Comparison of ENCODE assay signal across 16 cellular contexts in the genomic region with DNA sequence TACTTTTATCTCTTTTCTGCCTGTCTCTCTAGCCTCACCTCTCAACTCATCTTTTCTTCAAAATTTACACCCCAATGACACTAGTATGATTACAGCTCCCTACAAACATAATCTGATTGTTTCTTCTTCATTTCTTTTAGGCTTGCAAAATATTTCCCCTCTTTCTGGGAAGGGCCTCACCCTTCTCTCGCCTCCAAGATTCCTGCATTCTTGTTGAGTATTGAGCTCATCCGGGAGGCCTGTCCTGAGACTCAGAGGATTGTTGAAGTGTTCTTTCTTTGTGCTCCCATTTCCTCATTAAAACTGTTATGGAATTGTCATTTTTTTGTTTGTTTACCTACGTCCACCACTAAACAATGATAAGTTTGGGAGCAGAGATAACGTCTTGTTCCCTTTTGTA.
DNase-seq lines count a peak whose midpoint lies in the region; ATAC-seq and TF ChIP-seq lines count a peak whose summit lies in the region.
"Had no signal": no experiment of that assay in that cellular context is flagged by ENCODE, and none has a peak within 500 bp of the region (broad histone marks: within the 10 kb centered on the region; RNA-seq: fewer than 3 reads in every experiment).

No MANE protein-coding gene starts in this region.

- peak; percentile 62 for DNase-seq in GM23338 (ENCODE audit: low spot score)
- peak; percentile 27 for DNase-seq in NT2/D1 (ENCODE audit: low read depth, low spot score)
- peak; percentile 20 for DNase-seq in iPS DF 19.7 (ENCODE audit: low read depth, low spot score)
- no peak for DNase-seq in smooth muscle cell (lab: John Stamatoyannopoulos, UW; ENCODE audit: unreplicated experiment)
- DNase-seq in immature natural killer cell = no peak
- DNase-seq in activated naive CD4-positive, alpha-beta T cell treated with anti-CD3 and anti-CD28 coated beads, Interleukin-2, amount 50 U/mL, for 16 hours = no peak
- DNase-seq: 8988T; AML-193; Caco-2; CD8-positive, alpha-beta memory T cell; DMS53; GF-D8; GM23248 had no signal

- H3K27ac ChIP-seq in GM23338 (ENCODE audit: low read depth) (peak overlapping the region; percentile 2; the same call in 1 of the 2 replicates), smooth muscle cell (ENCODE audit: low read depth) (no peak overlapping the region)
- H3K27ac ChIP-seq: BLaER1, GM23248 had no signal

- H4K20me1 ChIP-seq in GM23338 (replicated peaks; ENCODE audit: insufficient read depth) (no peaks in the 10 kb centered on the region), smooth muscle cell (ENCODE audit: low read depth) (no peaks in the 10 kb centered on the region)
- H4K20me1 ChIP-seq: BLaER1 had no signal

- H3K9me3 ChIP-seq in NT2/D1 (ENCODE audit: insufficient read depth, low read length) = no peaks in the 10 kb centered on the region; the same call in 1 of the 2 replicates
- H3K9me3 ChIP-seq in smooth muscle cell (replicated peaks; ENCODE audit: low read depth) = peaks cover 4% of the 10 kb centered on the region
- H3K9me3 ChIP-seq: BLaER1, Caco-2, HAP-1 had no signal

- 77% methylated on average over 4 of the region's 4 CpGs for WGBS in smooth muscle cell (ENCODE audit: low lambda C conversion rate)

- ATAC-seq in GM23338 (peak; percentile 65), GM18873 (IDR thresholded peaks at IDR 0.05; ENCODE audit: low FRiP score, unreplicated experiment) (no peak)

- H3K9me2 ChIP-seq in GM23338 (ENCODE audit: insufficient read depth) = no peaks in the 10 kb centered on the region

- H3K4me1 Mint-ChIP-seq in GM23338 = peaks cover 37% of the 10 kb centered on the region
- no peaks in the 10 kb centered on the region for H3K4me1 Mint-ChIP-seq in immature natural killer cell
- H3K4me1 Mint-ChIP-seq: CD8-positive, alpha-beta memory T cell had no signal

- H3K36me3 Mint-ChIP-seq in GM23338 (ENCODE audit: low read depth) = peaks cover 15% of the 10 kb centered on the region
- no peaks in the 10 kb centered on the region for H3K36me3 Mint-ChIP-seq in immature natural killer cell
- H3K36me3 Mint-ChIP-seq: CD8-positive, alpha-beta memory T cell had no signal

- H3K79me2 ChIP-seq in GM23338 (replicated peaks; ENCODE audit: insufficient read depth) (no peaks in the 10 kb centered on the region), smooth muscle cell (ENCODE audit: low read depth) (no peaks in the 10 kb centered on the region)

- H3K27me3 ChIP-seq in GM23338 (ENCODE audit: insufficient read depth) (no peaks in the 10 kb centered on the region), NT2/D1 (ENCODE audit: insufficient read depth, insufficient read length) (no peaks in the 10 kb centered on the region), smooth muscle cell (ENCODE audit: low read depth) (no peaks in the 10 kb centered on the region)
- H3K27me3 ChIP-seq: BLaER1 had no signal

- H3K36me3 ChIP-seq in GM23338 (ENCODE audit: insufficient read depth) (0 out of 2 replicates have a peak, but pooled peaks cover 6% of the 10 kb centered on the region), NT2/D1 (ENCODE audit: insufficient read depth, insufficient read length, low read length) (no peaks in the 10 kb centered on the region), smooth muscle cell (ENCODE audit: low read depth) (no peaks in the 10 kb centered on the region)
- H3K36me3 ChIP-seq: BLaER1, HAP-1 had no signal

- no peak overlapping the region for H2AFZ ChIP-seq in GM23338
- peak overlapping the region; percentile 51 for H2AFZ ChIP-seq in smooth muscle cell (ENCODE audit: low read depth)
- H2AFZ ChIP-seq: GM23248 had no signal

- H3K4me3 Mint-ChIP-seq in GM23338 = no peak overlapping the region
- H3K4me3 Mint-ChIP-seq in immature natural killer cell = no peak overlapping the region
- H3K4me3 Mint-ChIP-seq: CD8-positive, alpha-beta memory T cell had no signal

- H3K4me1 ChIP-seq in GM23338 (ENCODE audit: insufficient read depth) = peaks cover 25% of the 10 kb centered on the region
- H3K4me1 ChIP-seq in NT2/D1 (ENCODE audit: insufficient read depth, insufficient read length) = no peaks in the 10 kb centered on the region
- H3K4me1 ChIP-seq in smooth muscle cell (ENCODE audit: low read depth) = no peaks in the 10 kb centered on the region
- H3K4me1 ChIP-seq: BLaER1, Caco-2, HAP-1 had no signal

- H3K4me2 ChIP-seq in GM23338 = peak overlapping the region; percentile 40; the same call in 1 of the 2 replicates
- no peak overlapping the region for H3K4me2 ChIP-seq in smooth muscle cell
- H3K4me2 ChIP-seq: BLaER1 had no signal

- peak overlapping the region; percentile 41; the same call in 1 of the 2 replicates for H3K27ac Mint-ChIP-seq in GM23338
- no peak overlapping the region for H3K27ac Mint-ChIP-seq in immature natural killer cell
- H3K27ac Mint-ChIP-seq: CD8-positive, alpha-beta memory T cell had no signal

- H3K9ac ChIP-seq in NT2/D1 (ENCODE audit: insufficient read length, low read depth) = no peak overlapping the region
- H3K9ac ChIP-seq in smooth muscle cell (ENCODE audit: low read depth) = no peak overlapping the region
- H3K9ac ChIP-seq: BLaER1, GM23248 had no signal

- H3K27me3 Mint-ChIP-seq in GM23338 (ENCODE audit: insufficient read depth, low read depth, poor library complexity) = peaks cover 2% of the 10 kb centered on the region
- H3K27me3 Mint-ChIP-seq in immature natural killer cell (ENCODE audit: low read depth in 3 of 3) = peaks cover 0 to 2% (median 0%) of the 10 kb centered on the region in 3 donors
- H3K27me3 Mint-ChIP-seq: CD8-positive, alpha-beta memory T cell had no signal

- H3K4me3 ChIP-seq in GM23338 = no peak overlapping the region
- H3K4me3 ChIP-seq in NT2/D1 (ENCODE audit: insufficient read length, low read depth) = no peak overlapping the region
- H3K4me3 ChIP-seq in smooth muscle cell = no peak overlapping the region
- H3K4me3 ChIP-seq: BLaER1, GM23248, HAP-1 had no signal

- H3K9me3 Mint-ChIP-seq in GM23338 (peaks cover 14% of the 10 kb centered on the region), immature natural killer cell (peaks cover 0 to 5% (median 2%) of the 10 kb centered on the region in 6 donors)

- H3F3A ChIP-seq in GM23338 (replicated peaks; ENCODE audit: low read depth) (no peaks in the 10 kb centered on the region), smooth muscle cell (ENCODE audit: low read depth) (no peaks in the 10 kb centered on the region)

- TF ChIP-seq CTCF in GM23338 (conservative IDR thresholded peaks at IDR 0.05; ENCODE audit: low read depth in 2 of 2) (no peak), smooth muscle cell (IDR thresholded peaks at IDR 0.05; ENCODE audit: borderline replicate concordance, insufficient read depth, poor library complexity, severe bottlenecking) (no peak)

TF ChIP-seq in GM23338, 12 proteins besides CTCF, POLR2A, EP300 and RAD21 (continues in another document):
- TF ChIP-seq EZH2phosphoT487 (IDR thresholded peaks at IDR 0.05; ENCODE audit: unreplicated experiment) = no peak
- TF ChIP-seq CREB1 (CRISPR knock-in tag; IDR thresholded peaks at IDR 0.05; ENCODE audit: low read depth) = no peak
- TF ChIP-seq ZNF114 (CRISPR knock-in tag; IDR thresholded peaks at IDR 0.05) = no peak

Comparison
In these comparisons a context has a peak if more than half of its experiments do, and no peak if none do; other contexts are left out.
1. DNase-seq: peak in GM23338 (single experiment), NT2/D1 (single experiment) and iPS DF 19.7 (single experiment); none in smooth muscle cell (single experiment), immature natural killer cell (0 of 3) and activated naive CD4-positive, alpha-beta T cell treated with anti-CD3 and anti-CD28 coated beads, Interleukin-2, amount 50 U/mL, for 16 hours (single experiment).